Comparison of ENCODE assay signal across 9 cellular contexts in the genomic region with DNA sequence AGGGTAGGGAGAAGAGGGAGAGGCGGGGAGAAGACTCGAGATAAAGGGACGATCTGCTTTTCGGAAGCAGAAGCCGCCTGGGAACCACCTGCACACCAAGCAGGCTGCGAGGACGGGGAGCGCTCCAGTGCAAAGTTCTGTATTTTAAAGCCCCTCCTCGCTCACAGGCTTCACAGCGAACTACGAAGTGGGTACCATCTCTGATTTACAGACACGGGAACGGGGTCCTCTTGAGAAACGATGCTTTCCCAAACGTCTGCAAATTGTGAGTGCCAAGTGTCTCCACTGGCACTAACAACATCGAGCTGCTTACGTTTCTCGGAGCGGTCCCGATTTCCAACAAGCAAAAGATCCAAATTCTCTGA. TPM values are rescaled to one million over a fixed set of nuclear protein-coding genes. Genes with fewer than 3 reads are reported as not detected.
DNase-seq lines count a peak whose midpoint lies in the region; ATAC-seq and TF ChIP-seq lines count a peak whose summit lies in the region.
"Had no signal": no experiment of that assay in that cellular context is flagged by ENCODE, and none has a peak within 500 bp of the region (broad histone marks: within the 10 kb centered on the region; RNA-seq: fewer than 3 reads in every experiment).

No MANE protein-coding gene starts in this region.

- H3K36me3 ChIP-seq in heart left ventricle, result no peaks in the 10 kb centered on the region
- H3K36me3 ChIP-seq in gastrocnemius medialis, result no peaks in the 10 kb centered on the region

- H3K9me3 ChIP-seq in heart left ventricle (no peaks in the 10 kb centered on the region), gastrocnemius medialis (no peaks in the 10 kb centered on the region)

- H3K4me1 ChIP-seq in heart left ventricle (peaks cover 0 to 21% (median 7%) of the 10 kb centered on the region in 12 donors), gastrocnemius medialis (peaks cover 15 to 20% of the 10 kb centered on the region in 2 donors)

- WGBS in heart left ventricle, 4 donors, result 0% methylated on average over 20 of the region's 20 CpGs

- H3K27me3 ChIP-seq in heart left ventricle, result no peaks in the 10 kb centered on the region
- no peaks in the 10 kb centered on the region for H3K27me3 ChIP-seq in gastrocnemius medialis

- peak; percentile 14 for ATAC-seq in GM21367 (IDR thresholded peaks at IDR 0.05; ENCODE audit: unreplicated experiment)
- ATAC-seq in heart left ventricle, result peak in 2 of 4 donors; percentile 6 to 23
- ATAC-seq in gastrocnemius medialis, result no peak
- no peak for ATAC-seq in GM21737 (IDR thresholded peaks at IDR 0.05; ENCODE audit: unreplicated experiment)

- TF ChIP-seq CTCF in heart left ventricle (IDR thresholded peaks at IDR 0.05), result no peak
- TF ChIP-seq CTCF in gastrocnemius medialis (IDR thresholded peaks at IDR 0.05 in 4 of 5, conservative IDR thresholded peaks at IDR 0.05 in 1 of 5), result no peak

- peak overlapping the region; percentile 74 to 99 (median 93) for H3K4me3 ChIP-seq in heart left ventricle
- peak overlapping the region; percentile 83 to 95 (median 90) for H3K4me3 ChIP-seq in gastrocnemius medialis

- TF ChIP-seq POLR2A in heart left ventricle (IDR thresholded peaks at IDR 0.05) (no peak), gastrocnemius medialis (IDR thresholded peaks at IDR 0.05) (no peak)

- in situ Hi-C loops in gastrocnemius medialis (cut with MboI; ENCODE audit: low sequenced_read_pairs in 4 of 4), result loop anchor here in 3 of 4 donors (5.0 kb wide), 1 partner anchor 48 kb away; no protein-coding TSS in a partner anchor

- peak; percentile 46 for DNase-seq in D341Med (ENCODE audit: low spot score)
- peak; percentile 42 for DNase-seq in MV-4-11 (lab: John Stamatoyannopoulos, UW)
- DNase-seq in activated naive CD4-positive, alpha-beta T cell treated with Interleukin-2 at 50 U/mL for 16 hours, result peak; percentile 23
- DNase-seq in heart left ventricle, result peak in 3 of 5 donors; percentile 18 to 63 (median 30)
- DNase-seq in gastrocnemius medialis, result peak in 1 of 2 donors; percentile 22
- DNase-seq in GM19238 (ENCODE audit: insufficient read length, low spot score), result no peak

- H3K27ac ChIP-seq in heart left ventricle, result peak overlapping the region; percentile 88 to 98 (median 96)
- peak overlapping the region; percentile 88 to 95 (median 92) for H3K27ac ChIP-seq in gastrocnemius medialis

- intact Hi-C loops in heart left ventricle (cut with DNase I) (loop anchor here (1.0 to 10.0 kb wide), 6 partner anchors 48 to 217 kb away; a partner anchor contains a TSS), gastrocnemius medialis (cut with DNase I; ENCODE audit: low total_unique reads) (loop anchor here (1.0 to 5.0 kb wide), 4 partner anchors 48 to 438 kb away; a partner anchor contains a TSS)

RNA-seq across cellular contexts. Expression of a gene that starts 0.7 kb away (rescaled TPM):
- total RNA-seq in heart left ventricle (10 to 100 TPM in 4 of 9 donors, 1 to 10 TPM in 5; 7.7 to 16.5 (median 10.0) TPM), gastrocnemius medialis (10 to 100 TPM in 2 of 4 donors, 1 to 10 TPM in 2; 8.3 to 23.4 (median 15.8) TPM)
- polyA plus RNA-seq in heart left ventricle, result 10 to 100 TPM in 1 of 2 donors, 1 to 10 TPM in 1; 6.8 to 16.6 TPM

RNA-seq across cellular contexts. Expression of a gene that starts 40.8 kb away (rescaled TPM):
- not detected for total RNA-seq in heart left ventricle
- polyA plus RNA-seq in heart left ventricle, result not detected
- not detected for total RNA-seq in gastrocnemius medialis
- total RNA-seq: T-helper 2 cell treated with Interferon-gamma antibody and Interleukin-4, amounts not matched to agents 100 ng/mL and 5 ng/mL, for 36 hours had no signal

RNA-seq across cellular contexts. Expression of a gene that starts 56.1 kb away (rescaled TPM):
- 100 to 1,000 TPM in 1 of 9 donors, 10 to 100 TPM in 8; 59.3 to 117 (median 84.9) TPM for total RNA-seq in heart left ventricle
- polyA plus RNA-seq in heart left ventricle, result 100 to 1,000 TPM in 1 of 2 donors, 10 to 100 TPM in 1; 73.6 to 124 TPM
- 10 to 100 TPM; 33.7 to 78.2 (median 38.3) TPM for total RNA-seq in gastrocnemius medialis
